Comparison of ENCODE assay signal across 1 cellular context in genomic region chr11:125902927-125903752, GRCh38.
TF ChIP-seq lines count a peak whose summit lies in the region.

PUS3 (minus strand) TSS chr11:125903206; CDS start chr11:125896284, 6,922 bp downstream.

TF ChIP-seq in K562, 482 proteins besides CTCF, POLR2A, EP300 and RAD21 (continued from another document):
- TF ChIP-seq AFF1 (IDR thresholded peaks at IDR 0.05; ENCODE audit: low read depth in 1 of 2, partially characterized antibody in 2 of 2): peak; percentile 16 to 96
- TF ChIP-seq NFE2L1 (tag; IDR thresholded peaks at IDR 0.05; ENCODE audit: borderline replicate concordance, low read depth): no peak
- peak; percentile 48; the same call in 1 of the 2 replicates for TF ChIP-seq ZNF766 (CRISPR knock-in tag; conservative IDR thresholded peaks at IDR 0.05)
- peak; percentile 85 for TF ChIP-seq E4F1 (CRISPR knock-in tag; IDR thresholded peaks at IDR 0.05; ENCODE audit: borderline replicate concordance)
- TF ChIP-seq GABPB1 (CRISPR knock-in tag; IDR thresholded peaks at IDR 0.05): peak; percentile 69
- TF ChIP-seq VEZF1 (CRISPR knock-in tag; IDR thresholded peaks at IDR 0.05): 0 out of 2 replicates have a peak, but pooled peaks have one; percentile 2
- TF ChIP-seq ZBED1 (IDR thresholded peaks at IDR 0.05): no peak; the same call in 1 of the 2 replicates
- no peak for TF ChIP-seq GABPB2 (CRISPR knock-in tag; conservative IDR thresholded peaks at IDR 0.05)
- no peak for TF ChIP-seq ZC3H11A (IDR thresholded peaks at IDR 0.05; ENCODE audit: low read depth, low read length)
- peak; percentile 85 for TF ChIP-seq HNRNPLL (IDR thresholded peaks at IDR 0.05; ENCODE audit: low read depth, low read length, poor library complexity, severe bottlenecking)
- peak; percentile 61; the same call in 1 of the 2 replicates for TF ChIP-seq MYC (IDR thresholded peaks at IDR 0.05; ENCODE audit: low read depth, low read length)
- no peak for TF ChIP-seq MYC (CRISPR knock-in tag; IDR thresholded peaks at IDR 0.05; ENCODE audit: borderline replicate concordance, low read depth)
- TF ChIP-seq SREBF1 (IDR thresholded peaks at IDR 0.05; ENCODE audit: borderline replicate concordance, low read depth, low read length): 0 out of 2 replicates have a peak, but pooled peaks have one; percentile 14
- 0 out of 2 replicates have a peak, but pooled peaks have one; percentile 24 for TF ChIP-seq MXI1 (IDR thresholded peaks at IDR 0.05; ENCODE audit: low read depth, low read length)
- TF ChIP-seq EP400 (IDR thresholded peaks at IDR 0.05): peak; percentile 61
- TF ChIP-seq POLR2B (IDR thresholded peaks at IDR 0.05; ENCODE audit: low read depth, partially characterized antibody): peak; percentile 82
- no peak for TF ChIP-seq CEBPB (tag; IDR thresholded peaks at IDR 0.05)
- TF ChIP-seq RNF219 (CRISPR knock-in tag; IDR thresholded peaks at IDR 0.05): no peak
- TF ChIP-seq TEAD4 (IDR thresholded peaks at IDR 0.05; ENCODE audit: low read length): 0 out of 2 replicates have a peak, but pooled peaks have one; percentile 12
- no peak for TF ChIP-seq TEAD4 (CRISPR knock-in tag; IDR thresholded peaks at IDR 0.05; ENCODE audit: borderline replicate concordance)
- TF ChIP-seq PCBP2 (IDR thresholded peaks at IDR 0.05; ENCODE audit: low read depth, low read length, poor library complexity, severe bottlenecking): no peak
- 0 out of 4 replicates have a peak, but pooled peaks of 1 of the 2 experiments have one; percentile 35 for TF ChIP-seq TBL1XR1 (IDR thresholded peaks at IDR 0.05; ENCODE audit: low read length in 2 of 2)
- TF ChIP-seq E2F8 (IDR thresholded peaks at IDR 0.05; ENCODE audit: low read depth, partially characterized antibody): no peak
- no peak for TF ChIP-seq ZNF23 (CRISPR knock-in tag; IDR thresholded peaks at IDR 0.05)
- no peak for TF ChIP-seq XRCC5 (IDR thresholded peaks at IDR 0.05; ENCODE audit: low read depth, low read length)
- no peak for TF ChIP-seq ATF1 (CRISPR knock-in tag; IDR thresholded peaks at IDR 0.05)
- TF ChIP-seq ATF1 (tag; IDR thresholded peaks at IDR 0.05): peak; percentile 91
- 0 out of 2 replicates have a peak, but pooled peaks have one; percentile 18 for TF ChIP-seq ZNF449 (CRISPR knock-in tag; IDR thresholded peaks at IDR 0.05)
- no peak for TF ChIP-seq DEAF1 (CRISPR knock-in tag; IDR thresholded peaks at IDR 0.05)
- no peak for TF ChIP-seq NFATC3 (IDR thresholded peaks at IDR 0.05)
- peak; percentile 44 to 74; a peak in 3 of 4 replicates for TF ChIP-seq MNT (conservative IDR thresholded peaks at IDR 0.05)
- peak; percentile 78 for TF ChIP-seq CREB1 (IDR thresholded peaks at IDR 0.05)
- peak; percentile 42; the same call in 1 of the 2 replicates for TF ChIP-seq CREB1 (CRISPR knock-in tag; IDR thresholded peaks at IDR 0.05)
- TF ChIP-seq ATF7 (IDR thresholded peaks at IDR 0.05): peak; percentile 62
- no peak for TF ChIP-seq SNAPC5 (CRISPR knock-in tag; IDR thresholded peaks at IDR 0.05)
- peak; percentile 63 for TF ChIP-seq ETV1 (tag; conservative IDR thresholded peaks at IDR 0.05; ENCODE audit: low read depth)
- TF ChIP-seq ZFP30 (CRISPR knock-in tag; IDR thresholded peaks at IDR 0.05; ENCODE audit: borderline replicate concordance): no peak
- no peak for TF ChIP-seq RFX5 (IDR thresholded peaks at IDR 0.05; ENCODE audit: low read depth, low read length)
